Comparison of ENCODE assay signal across 8 cellular contexts in genomic region chr20:19758888-19759331, GRCh38. TPM values are rescaled to one million over a fixed set of nuclear protein-coding genes. Genes with fewer than 3 reads are reported as not detected.
DNase-seq lines count a peak whose midpoint lies in the region; ATAC-seq, FAIRE-seq and TF ChIP-seq lines count a peak whose summit lies in the region.

No MANE protein-coding gene starts in this region.

- H2AFZ ChIP-seq in GM23338 (peak overlapping the region; percentile 97), trophoblast cell (ENCODE audit: insufficient read depth, low read length, poor library complexity) (peak overlapping the region; percentile 27), OCI-LY7 (ENCODE audit: low read length) (no peak overlapping the region)

- H3K4me1 Mint-ChIP-seq in GM23338, result peaks cover 9% of the 10 kb centered on the region

- H3K27me3 Mint-ChIP-seq in GM23338 (ENCODE audit: insufficient read depth, low read depth, poor library complexity), result peaks cover 30% of the 10 kb centered on the region

- peak overlapping the region; percentile 72 for H4K8ac ChIP-seq in trophoblast cell (ENCODE audit: low read depth, low read length)

- peak; percentile 38 for ATAC-seq in GM23338
- peak; percentile 44 to 81 (median 66) for ATAC-seq in heart right ventricle
- no peak for ATAC-seq in HG03442 (IDR thresholded peaks at IDR 0.05; ENCODE audit: unreplicated experiment)

- DNase-seq in GM23338 (ENCODE audit: low spot score), result peak; percentile 79
- DNase-seq in heart right ventricle, result peak; percentile 84 to 87
- peak; percentile 34 to 54 for DNase-seq in trophoblast cell
- DNase-seq in HTR-8/SVneo (ENCODE audit: insufficient read length, low spot score), result no peak
- no peak for DNase-seq in effector CD4-positive, alpha-beta T cell
- no peak for DNase-seq in OCI-LY7 (ENCODE audit: low spot score)

- H4K20me1 ChIP-seq in GM23338 (replicated peaks; ENCODE audit: insufficient read depth) (no peaks in the 10 kb centered on the region), OCI-LY7 (ENCODE audit: insufficient read depth, low read length) (no peaks in the 10 kb centered on the region)

- H3K36me3 ChIP-seq in GM23338 (ENCODE audit: insufficient read depth) (no peaks in the 10 kb centered on the region), heart right ventricle (peaks cover 0 to 9% (median 0%) of the 10 kb centered on the region in 9 donors), trophoblast cell (ENCODE audit: control insufficient read depth in 1 of 2, insufficient read depth in 2 of 2, low read length in 2 of 2) (no peaks in the 10 kb centered on the region), OCI-LY7 (ENCODE audit: insufficient read depth, low read length) (no peaks in the 10 kb centered on the region)

- H4K12ac ChIP-seq in trophoblast cell (ENCODE audit: low read depth, low read length), result peak overlapping the region; percentile 59

- peak overlapping the region; percentile 98 for H3K4me3 ChIP-seq in GM23338
- H3K4me3 ChIP-seq in WI38 (ENCODE audit: low read depth, low read length), result peak overlapping the region; percentile 84
- peak overlapping the region; percentile 53 to 95 (median 71) for H3K4me3 ChIP-seq in heart right ventricle
- H3K4me3 ChIP-seq in trophoblast cell (ENCODE audit: low read depth, low read length), result peak overlapping the region; percentile 92
- H3K4me3 ChIP-seq in OCI-LY7 (ENCODE audit: low read depth, low read length, poor library complexity, severe bottlenecking), result no peak overlapping the region

- H3K27ac Mint-ChIP-seq in GM23338, result no peak overlapping the region

- H3K36me3 Mint-ChIP-seq in GM23338 (ENCODE audit: low read depth), result no peaks in the 10 kb centered on the region

- H3K79me2 ChIP-seq in GM23338 (replicated peaks; ENCODE audit: insufficient read depth) (no peaks in the 10 kb centered on the region), trophoblast cell (ENCODE audit: control insufficient read depth, insufficient read depth, low read length, poor library complexity) (peaks cover 14% of the 10 kb centered on the region), OCI-LY7 (ENCODE audit: insufficient read depth, low read depth, low read length) (no peaks in the 10 kb centered on the region)

- CTCF ChIA-PET in OCI-LY7 (lab: Charles Lee; ENCODE audit: unreplicated experiment), result no interaction called here

- no peak for TF ChIP-seq CTCF in GM23338 (conservative IDR thresholded peaks at IDR 0.05; ENCODE audit: low read depth in 2 of 2)
- TF ChIP-seq CTCF in WI38 (IDR thresholded peaks at IDR 0.05; ENCODE audit: low read depth, low read length), result no peak
- peak in 4 of 9 donors; percentile 9 to 35 (median 30) for TF ChIP-seq CTCF in heart right ventricle (IDR thresholded peaks at IDR 0.05)
- no peak for TF ChIP-seq CTCF in OCI-LY7 (conservative IDR thresholded peaks at IDR 0.05; ENCODE audit: low read length)

- H3K4me1 ChIP-seq in GM23338 (ENCODE audit: insufficient read depth) (peaks cover 10% of the 10 kb centered on the region), heart right ventricle (peaks cover 15 to 56% (median 43%) of the 10 kb centered on the region in 9 donors), trophoblast cell (ENCODE audit: control insufficient read depth in 1 of 2, insufficient read depth in 2 of 2, low read length in 2 of 2) (peaks cover 17 to 21% of the 10 kb centered on the region in 2 experiments), OCI-LY7 (ENCODE audit: insufficient read depth, low read length, poor library complexity, severe bottlenecking) (no peaks in the 10 kb centered on the region)

- H3K4me2 ChIP-seq in GM23338 (peak overlapping the region; percentile 99), trophoblast cell (ENCODE audit: low read length) (peak overlapping the region; percentile 94), OCI-LY7 (ENCODE audit: low read length) (no peak overlapping the region)

- WGBS in heart right ventricle, 2 donors, result 1 to 2% methylated on average over 28 of the region's 28 CpGs
- no CpG with 5 or more reads among the region's 28 CpGs for WGBS in trophoblast cell (ENCODE audit: extremely low coverage, insufficient coverage, insufficient read length)

- H3K14ac ChIP-seq in trophoblast cell (ENCODE audit: low read length), result peak overlapping the region; percentile 79

- intact Hi-C loops in heart right ventricle (cut with DNase I), result loop anchor here in 4 of 10 donors (2.0 to 5.0 kb wide), 3 partner anchors 26 to 218 kb away; no protein-coding TSS in a partner anchor
- intact Hi-C loops in OCI-LY7 (cut with micrococcal nuclease; ENCODE audit: unreplicated experiment), result no loop called here

- H3K9me3 ChIP-seq in heart right ventricle (no peaks in the 10 kb centered on the region), trophoblast cell (ENCODE audit: insufficient read depth, low read depth, low read length) (no peaks in the 10 kb centered on the region), OCI-LY7 (ENCODE audit: low read length) (no peaks in the 10 kb centered on the region)

- POLR2A ChIA-PET in OCI-LY7 (lab: Charles Lee), result no interaction called here

- H3K9ac ChIP-seq in trophoblast cell (ENCODE audit: low read length), result peak overlapping the region; percentile 98

- no peak overlapping the region for H2BK12ac ChIP-seq in trophoblast cell (ENCODE audit: low read length)

- peak overlapping the region; percentile 74 for H2BK5ac ChIP-seq in trophoblast cell (ENCODE audit: low read depth, low read length, poor library complexity)

- no peaks in the 10 kb centered on the region for H3K9me3 Mint-ChIP-seq in GM23338

- H3K4ac ChIP-seq in trophoblast cell (ENCODE audit: low read depth, low read length), result peak overlapping the region; percentile 76

- H3K18ac ChIP-seq in trophoblast cell (ENCODE audit: low read length), result peak overlapping the region; percentile 94

- H3F3A ChIP-seq in GM23338 (replicated peaks; ENCODE audit: low read depth), result no peaks in the 10 kb centered on the region; the same call in 1 of the 2 replicates

- no peak overlapping the region for H3K23ac ChIP-seq in trophoblast cell (ENCODE audit: low read length)

- H3K79me1 ChIP-seq in trophoblast cell (ENCODE audit: low read length), result peaks cover 28% of the 10 kb centered on the region

- H2AK5ac ChIP-seq in trophoblast cell (ENCODE audit: low read length), result no peak overlapping the region

- H3K27me3 ChIP-seq in GM23338 (ENCODE audit: insufficient read depth), result peaks cover 39% of the 10 kb centered on the region
- peaks cover 0 to 8% (median 0%) of the 10 kb centered on the region in 7 donors for H3K27me3 ChIP-seq in heart right ventricle
- no peaks in the 10 kb centered on the region for H3K27me3 ChIP-seq in trophoblast cell (ENCODE audit: insufficient read depth, low read length)

- peak overlapping the region; percentile 88 for H4K91ac ChIP-seq in trophoblast cell (ENCODE audit: low read depth, low read length)

- FAIRE-seq in HTR-8/SVneo (lab: Jason Lieb, UNC), result no peak

- BruUV-seq in OCI-LY7 (replicated peaks; lab: Mats Ljungman, UMichigan), result no TSS peak

- no peaks in the 10 kb centered on the region for H3K9me2 ChIP-seq in GM23338 (ENCODE audit: insufficient read depth)
- no peaks in the 10 kb centered on the region for H3K9me2 ChIP-seq in OCI-LY7 (ENCODE audit: insufficient read depth, low read length)

- no peak overlapping the region for H3K27ac ChIP-seq in GM23338 (ENCODE audit: low read depth)
- peak overlapping the region; percentile 91 to 100 (median 94) for H3K27ac ChIP-seq in heart right ventricle
- peak overlapping the region; percentile 90 for H3K27ac ChIP-seq in trophoblast cell (ENCODE audit: low read depth, low read length)
- H3K27ac ChIP-seq in OCI-LY7 (ENCODE audit: low read depth, low read length, poor library complexity, severe bottlenecking), result no peak overlapping the region

- peak overlapping the region; percentile 69 for H2BK120ac ChIP-seq in trophoblast cell (ENCODE audit: insufficient read depth, low read length, poor library complexity)

- H3K4me3 Mint-ChIP-seq in GM23338, result peak overlapping the region; percentile 95

TF ChIP-seq in GM23338, 12 proteins besides CTCF, POLR2A, EP300 and RAD21:
- TF ChIP-seq EZH2 (IDR thresholded peaks at IDR 0.05; ENCODE audit: low read depth, unreplicated experiment) (no peak), NANOG (IDR thresholded peaks at IDR 0.05; ENCODE audit: borderline replicate concordance) (no peak), ZNF114 (CRISPR knock-in tag; IDR thresholded peaks at IDR 0.05) (no peak), JUNB (IDR thresholded peaks at IDR 0.05; ENCODE audit: unreplicated experiment) (no peak), EZH2phosphoT487 (IDR thresholded peaks at IDR 0.05; ENCODE audit: unreplicated experiment) (no peak), ETS1 (IDR thresholded peaks at IDR 0.05) (no peak), STAT1 (IDR thresholded peaks at IDR 0.05; ENCODE audit: unreplicated experiment) (no peak), ZNF331 (CRISPR knock-in tag; IDR thresholded peaks at IDR 0.05; ENCODE audit: low read depth) (no peak)
TF ChIP-seq in GM23338: peak in this region for 0.

RNA-seq across cellular contexts. Expression of gene RIN2, which starts 0.9 kb away (rescaled TPM):
- total RNA-seq in GM23338 (2014; rRNA removed; shearing (Covaris generic)), result 0.43 and 1.4 TPM in 2 replicates
- 0.08 and 0.35 TPM in 2 replicates for polyA plus RNA-seq in GM23338 (2016; fragmentation: Nextera tagmentation; extraction: Ambion mirVana)
- 10 to 100 TPM; 42.4 to 66.2 (median 60.6) TPM for total RNA-seq in heart right ventricle
- polyA plus RNA-seq in heart right ventricle, result 10 to 100 TPM in 1 of 2 donors, 1 to 10 TPM in 1; 9.0 to 22.3 TPM
- polyA plus RNA-seq in trophoblast cell (2013), result 16.5 and 17.0 TPM in 2 replicates
- not detected in 2 replicates for total RNA-seq in OCI-LY7 (2014; rRNA removed; shearing (Covaris generic))
- total RNA-seq in OCI-LY7 (2022), result not detected in 2 replicates

Comparison
In these comparisons a context has a peak if more than half of its experiments do, and no peak if none do; other contexts are left out.
1. DNase-seq: peak in GM23338 (single experiment), heart right ventricle (2 of 2) and trophoblast cell (2 of 2); none in HTR-8/SVneo (single experiment), effector CD4-positive, alpha-beta T cell (single experiment) and OCI-LY7 (single experiment).
2. H3K27ac ChIP-seq: peak in heart right ventricle (10 of 10) and trophoblast cell (single experiment); none in GM23338 (single experiment) and OCI-LY7 (single experiment).
3. RNA of gene RIN2, which starts 0.9 kb away (total RNA-seq): 42.4 to 66.2 TPM in heart right ventricle; 0.43 to 1.4 TPM in GM23338 and not detected in OCI-LY7; every median in the first group is over 10 times any median in the second.